14 cellular contexts compared by ENCODE assay signal in genomic region chr13:97279913-97280312, GRCh38. TPM values are rescaled to one million over a fixed set of nuclear protein-coding genes. Genes with fewer than 3 reads are reported as not detected.
DNase-seq lines count a peak whose midpoint lies in the region; ATAC-seq and TF ChIP-seq lines count a peak whose summit lies in the region.
"Had no signal": no experiment of that assay in that cellular context is flagged by ENCODE, and none has a peak within 500 bp of the region (broad histone marks: within the 10 kb centered on the region; RNA-seq: fewer than 3 reads in every experiment).

No MANE protein-coding gene starts in this region.

- intact Hi-C loops in ascending aorta (cut with DNase I): loop anchor here (5.0 to 10.0 kb wide), 2 partner anchors 168 to 695 kb away; no protein-coding TSS in a partner anchor

- H3K9ac ChIP-seq in rectal smooth muscle tissue (ENCODE audit: low read length): no peak overlapping the region

- H3K27me3 ChIP-seq in ascending aorta (no peaks in the 10 kb centered on the region), rectal smooth muscle tissue (ENCODE audit: control insufficient read depth, insufficient read depth, low read length) (no peaks in the 10 kb centered on the region)

- H3K9me3 ChIP-seq in ascending aorta: no peaks in the 10 kb centered on the region

- DNase-seq in GM03348 (ENCODE audit: low spot score) (peak; percentile 73), ascending aorta (ENCODE audit: low spot score in 2 of 2) (no peak), fibroblast of the aortic adventitia (ENCODE audit: low read depth) (peak; percentile 74), DMS114 treated with DMSO at 0.1 percent for 48 hours (lab: John Stamatoyannopoulos, UW; ENCODE audit: unreplicated experiment) (no peak)
- no peak for DNase-seq in activated T-cell treated with anti-CD3 and anti-CD28 coated beads, Interleukin-2, amount 50 U/mL, for 1 hour
- DNase-seq: activated CD4-positive, alpha-beta T cell treated with anti-CD3 and anti-CD28 coated beads, Interleukin-2, amount 50 U/mL, for 4 hours; activated naive CD4-positive, alpha-beta T cell; effector CD8-positive, alpha-beta T cell; MV-4-11; NCI-H774; stimulated activated CD4-positive, alpha-beta T cell treated with anti-CD3 and anti-CD28 coated beads, Interleukin-4, amount 100 ng/mL, for 1 hour had no signal

- H3K36me3 ChIP-seq in ascending aorta: no peaks in the 10 kb centered on the region
- H3K36me3 ChIP-seq in rectal smooth muscle tissue (ENCODE audit: control insufficient read depth, insufficient read depth, low read length): no peaks in the 10 kb centered on the region

- H3K4me1 ChIP-seq in ascending aorta (peaks cover 16 to 65% of the 10 kb centered on the region in 2 donors), rectal smooth muscle tissue (ENCODE audit: control insufficient read depth, insufficient read depth, low read length) (peaks cover 59% of the 10 kb centered on the region)

- TF ChIP-seq CTCF in ascending aorta (IDR thresholded peaks at IDR 0.05): no peak
- no peak for TF ChIP-seq CTCF in fibroblast of the aortic adventitia (IDR thresholded peaks at IDR 0.05; ENCODE audit: insufficient read depth, low read length)

- H3K27ac ChIP-seq in ascending aorta: peak overlapping the region; percentile 71 to 84
- peak overlapping the region; percentile 65 for H3K27ac ChIP-seq in rectal smooth muscle tissue (ENCODE audit: low read depth, low read length)

- no peak for ATAC-seq in GM18868 (IDR thresholded peaks at IDR 0.05; ENCODE audit: unreplicated experiment)
- ATAC-seq in activated CD4-positive, CD25-positive, alpha-beta regulatory T cell treated with anti-CD3 and anti-CD28 coated beads, Interleukin-2, amount 50 U/mL, for 24 hours: no peak

- peak overlapping the region in 1 of 2 donors; percentile 25 for H3K4me3 ChIP-seq in ascending aorta
- H3K4me3 ChIP-seq in fibroblast of the aortic adventitia (ENCODE audit: low read depth, low read length): no peak overlapping the region
- H3K4me3 ChIP-seq in rectal smooth muscle tissue (ENCODE audit: low read length): no peak overlapping the region

RNA-seq across cellular contexts. Expression of gene MBNL2, which starts 57.8 kb away (rescaled TPM):
- total RNA-seq in ascending aorta: 38.7 TPM
- 44.3 and 120 TPM in 2 replicates for total RNA-seq in fibroblast of the aortic adventitia (ENCODE audit: low replicate concordance)

Comparison
In these comparisons a context has a peak if more than half of its experiments do, and no peak if none do; other contexts are left out.
1. DNase-seq: peak in GM03348 (single experiment) and fibroblast of the aortic adventitia (single experiment); none in ascending aorta (0 of 2), DMS114 treated with DMSO at 0.1 percent for 48 hours (single experiment) and activated T-cell treated with anti-CD3 and anti-CD28 coated beads, Interleukin-2, amount 50 U/mL, for 1 hour (single experiment).